In the genomic region with DNA sequence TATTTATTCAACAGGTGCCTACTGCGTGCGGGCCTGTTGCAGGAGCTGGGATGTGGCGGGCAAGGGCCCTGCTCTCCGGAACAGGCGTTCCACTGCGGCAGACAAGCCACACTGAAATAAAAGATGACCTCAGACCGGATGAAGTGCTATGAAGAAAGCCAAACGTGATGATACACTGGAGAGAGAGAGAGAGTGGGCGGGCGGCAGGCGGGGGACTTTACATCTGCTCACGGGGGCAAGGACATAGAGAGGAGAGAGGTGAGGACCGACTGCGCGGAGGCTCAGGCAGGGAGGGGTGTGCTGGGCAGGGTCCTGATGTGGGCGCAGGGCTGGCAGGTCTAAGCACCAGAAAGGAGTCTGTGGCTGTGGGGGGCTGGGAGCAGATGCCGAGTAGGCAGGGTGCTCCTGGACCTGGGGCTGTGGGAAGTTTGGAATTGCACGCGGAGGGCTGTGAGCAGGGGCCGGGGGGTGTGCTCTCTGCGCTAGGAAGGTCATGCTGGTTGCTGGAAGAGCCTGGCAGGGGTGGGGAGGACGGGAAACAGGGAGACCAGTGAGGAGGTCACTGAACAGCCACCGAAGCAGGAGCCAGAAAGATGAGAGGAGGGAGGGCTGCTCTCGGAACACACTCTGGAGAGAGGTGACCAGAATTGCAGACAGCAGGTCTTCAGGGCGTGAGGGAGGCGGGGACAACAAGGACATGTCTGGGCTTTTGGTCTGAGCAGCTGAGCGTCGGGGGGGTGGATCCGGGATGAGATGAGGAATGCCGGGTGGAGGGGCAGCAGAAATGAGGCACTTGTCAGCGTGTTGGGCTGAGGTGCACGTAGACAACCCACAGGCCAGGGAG, we compare ENCODE assay signal across 8 cellular contexts. TPM values are rescaled to one million over a fixed set of nuclear protein-coding genes. Genes with fewer than 3 reads are reported as not detected.
A peak's percentile ranks its signal among the peaks of the same experiment; 100 is the strongest.
DNase-seq lines count a peak whose midpoint lies in the region; ATAC-seq and TF ChIP-seq lines count a peak whose summit lies in the region.

No MANE protein-coding gene starts in this region.

- peaks cover 5% of the 10 kb centered on the region for H3K36me3 Mint-ChIP-seq in brain

- H3K9me3 Mint-ChIP-seq in brain = no peaks in the 10 kb centered on the region

- H3K4me1 Mint-ChIP-seq in brain = peaks cover 80% of the 10 kb centered on the region

- H3K4me3 Mint-ChIP-seq in brain = peak overlapping the region in 4 of 5 experiments; percentile 33 to 67 (median 53)

- peaks cover 3% of the 10 kb centered on the region for H3K27me3 Mint-ChIP-seq in brain

- H3K27ac Mint-ChIP-seq in brain = peak overlapping the region; percentile 51 to 91 (median 85)

- TF ChIP-seq CTCF in brain (conservative IDR thresholded peaks at IDR 0.05) = no peak

- peak overlapping the region; percentile 7 for H3K27ac ChIP-seq in substantia nigra (ENCODE audit: low read depth, low read length, poor library complexity, severe bottlenecking)

- DNase-seq in NCI-H2171 treated with DMSO at 0.1 percent for 48 hours (lab: John Stamatoyannopoulos, UW) (peak; percentile 92), NCI-H2171 (lab: John Stamatoyannopoulos, UW) (no peak), left lobe of liver (ENCODE audit: low spot score) (no peak), substantia nigra (lab: John Stamatoyannopoulos, UW) (peak in 1 of 49 donors; percentile 66), T-helper 1 cell (no peak), NCI-H2029 (lab: John Stamatoyannopoulos, UW) (no peak)

- ATAC-seq in left lobe of liver = peak; percentile 52
- ATAC-seq in GM18870 (IDR thresholded peaks at IDR 0.05; ENCODE audit: unreplicated experiment) = no peak

RNA-seq across cellular contexts. Expression of gene MXRA7, which starts 9.9 kb away (rescaled TPM):
- 119 TPM for polyA plus RNA-seq in brain (ENCODE audit: insufficient read depth, low read depth, low replicate concordance)
- 9.3 TPM for total RNA-seq in left lobe of liver

RNA-seq across cellular contexts. Expression of gene JMJD6, which starts 25.6 kb away (rescaled TPM):
- polyA plus RNA-seq in brain (ENCODE audit: insufficient read depth, low read depth, low replicate concordance) = 29.4 TPM
- total RNA-seq in left lobe of liver = 11.3 TPM

RNA-seq across cellular contexts. Expression of gene METTL23, which starts 25.8 kb away (rescaled TPM):
- polyA plus RNA-seq in brain (ENCODE audit: insufficient read depth, low read depth, low replicate concordance) = 46.2 TPM
- total RNA-seq in left lobe of liver = 17.5 TPM

RNA-seq across cellular contexts. Expression of gene SRSF2, which starts 36.3 kb away (rescaled TPM):
- polyA plus RNA-seq in brain (ENCODE audit: insufficient read depth, low read depth, low replicate concordance) = 112 TPM
- 78.1 TPM for total RNA-seq in left lobe of liver

RNA-seq across cellular contexts. Expression of gene MFSD11, which starts 37.1 kb away (rescaled TPM):
- 13.7 TPM for polyA plus RNA-seq in brain (ENCODE audit: insufficient read depth, low read depth, low replicate concordance)
- total RNA-seq in left lobe of liver = 13.4 TPM
